Comparison of ENCODE assay signal across 20 cellular contexts in genomic region chr19:33510728-33511255, GRCh38. TPM values are rescaled to one million over a fixed set of nuclear protein-coding genes. Genes with fewer than 3 reads are reported as not detected.
DNase-seq lines count a peak whose midpoint lies in the region; ATAC-seq and TF ChIP-seq lines count a peak whose summit lies in the region.
"Had no signal": no experiment of that assay in that cellular context is flagged by ENCODE, and none has a peak within 500 bp of the region (broad histone marks: within the 10 kb centered on the region; RNA-seq: fewer than 3 reads in every experiment).

No MANE protein-coding gene starts in this region.

- no peak overlapping the region for H3K4me3 Mint-ChIP-seq in type B pancreatic cell
- H3K4me3 Mint-ChIP-seq: CD4-positive, alpha-beta memory T cell; T-helper 1 cell treated with Interleukin-12 subunit alpha and Interleukin-12 subunit beta and Interleukin-4 antibody, amounts not matched to agents 30 μg/mL and 1 μg/mL, for 36 hours had no signal

- H3K36me3 Mint-ChIP-seq in type B pancreatic cell = peaks cover 5% of the 10 kb centered on the region

- TF ChIP-seq CTCF in type B pancreatic cell (conservative IDR thresholded peaks at IDR 0.05) (no peak), mammary epithelial cell (conservative IDR thresholded peaks at IDR 0.05 in 1 of 2, IDR thresholded peaks at IDR 0.05 in 1 of 2; ENCODE audit: extremely low read depth in 1 of 2, insufficient read depth in 1 of 2, low read depth in 1 of 2, low read length in 2 of 2) (no peak)

- no peak overlapping the region for H2AFZ ChIP-seq in mammary epithelial cell (ENCODE audit: low read depth, low read length)

- no peaks in the 10 kb centered on the region for H3K9me3 ChIP-seq in mammary epithelial cell (replicated peaks; ENCODE audit: insufficient read depth, low read length)
- H3K9me3 ChIP-seq: BLaER1 treated with 17β-estradiol and CSF1 and Interleukin-3, amounts not matched to agents 10 nM and 100 nM; HAP-1; Peyer's patch had no signal

- no peak overlapping the region for H3K4me3 ChIP-seq in mammary epithelial cell (replicated peaks in 1 of 3; ENCODE audit: insufficient read depth in 1 of 3, low read depth in 2 of 3, low read length in 3 of 3)
- H3K4me3 ChIP-seq: BLaER1 treated with 17β-estradiol and CSF1 and Interleukin-3, amounts not matched to agents 10 nM and 100 nM; HAP-1; Peyer's patch had no signal

- CTCF ChIA-PET in mammary epithelial cell (lab: Charles Lee; ENCODE audit: low non-redundant PET) = no interaction called here

- DNase-seq in DMS153 (lab: John Stamatoyannopoulos, UW) = peak; percentile 23
- DNase-seq in DMS153 treated with DMSO at 0.1 percent for 48 hours (lab: John Stamatoyannopoulos, UW; ENCODE audit: unreplicated experiment) = no peak
- peak; percentile 55 for DNase-seq in NCI-H2196 (lab: John Stamatoyannopoulos, UW; ENCODE audit: unreplicated experiment)
- peak; percentile 68 for DNase-seq in SHP77 treated with DMSO at 0.1 percent for 48 hours (lab: John Stamatoyannopoulos, UW)
- DNase-seq in type B pancreatic cell (ENCODE audit: extremely low spot score, unreplicated experiment) = no peak
- no peak for DNase-seq in dermis blood vessel endothelial cell
- DNase-seq in mammary epithelial cell = no peak
- DNase-seq: CD4-positive, alpha-beta memory T cell; DMS53; KBM-7; NCI-H1105 treated with DMSO at 0.1 percent for 48 hours; NCI-H1694; NCI-H510A; NCI-H748 treated with DMSO at 0.1 percent for 48 hours; Peyer's patch had no signal

- H3K27me3 ChIP-seq in mammary epithelial cell (ENCODE audit: insufficient read depth, low read length) = no peaks in the 10 kb centered on the region
- H3K27me3 ChIP-seq: BLaER1 treated with 17β-estradiol and CSF1 and Interleukin-3, amounts not matched to agents 10 nM and 100 nM; Peyer's patch had no signal

- dilution Hi-C loops in mammary epithelial cell (cut with HindIII; ENCODE audit: low sequenced_read_pairs) = no loop called here

- ATAC-seq in GM19452 (IDR thresholded peaks at IDR 0.05; ENCODE audit: unreplicated experiment) = no peak

- H3K4me1 ChIP-seq in mammary epithelial cell (ENCODE audit: insufficient read depth, low read length) = peaks cover 8% of the 10 kb centered on the region
- H3K4me1 ChIP-seq: HAP-1 had no signal

- whole genome bisulfite sequencing in mammary epithelial cell (ENCODE audit: low coverage, missing lambda C conversion rate) = 100% methylated on average over 7 of the region's 10 CpGs

- H3K9ac ChIP-seq in mammary epithelial cell (ENCODE audit: insufficient read depth, low read length) = no peak overlapping the region
- H3K9ac ChIP-seq: BLaER1 treated with 17β-estradiol and CSF1 and Interleukin-3, amounts not matched to agents 10 nM and 100 nM had no signal

- no peaks in the 10 kb centered on the region for H3K27me3 Mint-ChIP-seq in type B pancreatic cell
- H3K27me3 Mint-ChIP-seq: CD4-positive, alpha-beta memory T cell had no signal

- in situ Hi-C loops in mammary epithelial cell (cut with MboI; ENCODE audit: low sequenced_read_pairs in 2 of 2) = no loop called here

- H3K27ac ChIP-seq in mammary epithelial cell (ENCODE audit: insufficient read depth, low read depth, low read length) = no peak overlapping the region
- H3K27ac ChIP-seq: 22Rv1; BLaER1 treated with 17β-estradiol and CSF1 and Interleukin-3, amounts not matched to agents 10 nM and 100 nM; Peyer's patch had no signal

- peak overlapping the region; percentile 99 for H3K27ac Mint-ChIP-seq in type B pancreatic cell
- H3K27ac Mint-ChIP-seq: T-helper 1 cell treated with Interleukin-12 subunit alpha and Interleukin-12 subunit beta and Interleukin-4 antibody, amounts not matched to agents 30 μg/mL and 1 μg/mL, for 36 hours had no signal

- H3K9me3 Mint-ChIP-seq in type B pancreatic cell = peaks cover 5% of the 10 kb centered on the region
- H3K9me3 Mint-ChIP-seq: T-helper 1 cell treated with Interleukin-12 subunit alpha and Interleukin-12 subunit beta and Interleukin-4 antibody, amounts not matched to agents 30 μg/mL and 1 μg/mL, for 36 hours had no signal

- peaks cover 10% of the 10 kb centered on the region for H3K79me2 ChIP-seq in mammary epithelial cell (ENCODE audit: insufficient read depth, low read length)

- no peaks in the 10 kb centered on the region for H3K36me3 ChIP-seq in mammary epithelial cell (ENCODE audit: insufficient read depth, low read length)
- H3K36me3 ChIP-seq: HAP-1 had no signal

- H4K20me1 ChIP-seq in mammary epithelial cell (ENCODE audit: insufficient read depth, low read length) = no peaks in the 10 kb centered on the region

- H3K4me2 ChIP-seq in mammary epithelial cell (ENCODE audit: insufficient read depth, low read depth, low read length) = no peak overlapping the region
- H3K4me2 ChIP-seq: BLaER1 treated with 17β-estradiol and CSF1 and Interleukin-3, amounts not matched to agents 10 nM and 100 nM had no signal

- intact Hi-C loops in mammary epithelial cell (cut with micrococcal nuclease) = no loop called here

- no TSS peak for BruUV-seq in mammary epithelial cell (replicated peaks; lab: Mats Ljungman, UMichigan)

- peaks cover 20% of the 10 kb centered on the region for H3K4me1 Mint-ChIP-seq in type B pancreatic cell (ENCODE audit: unreplicated experiment)

RNA-seq across cellular contexts. Expression of gene PEPD, which starts 10.8 kb away (rescaled TPM):
- total RNA-seq in type B pancreatic cell (ENCODE audit: low replicate concordance) (84.7 and 139 TPM in 2 replicates), dermis blood vessel endothelial cell (70.5 and 78.8 TPM in 2 replicates), mammary epithelial cell (10 to 100 TPM; 28.2 to 33.5 TPM)
- 39.2 TPM for polyA plus RNA-seq in mammary epithelial cell
- 25.9 TPM for polyA minus RNA-seq in mammary epithelial cell

Comparison
In these comparisons a context has a peak if more than half of its experiments do, and no peak if none do; other contexts are left out.
1. DNase-seq: peak in DMS153 (single experiment), NCI-H2196 (single experiment) and SHP77 treated with DMSO at 0.1 percent for 48 hours (single experiment); none in DMS153 treated with DMSO at 0.1 percent for 48 hours (single experiment), type B pancreatic cell (single experiment), dermis blood vessel endothelial cell (single experiment) and mammary epithelial cell (single experiment).